9 cellular contexts compared by ENCODE assay signal in the genomic region with DNA sequence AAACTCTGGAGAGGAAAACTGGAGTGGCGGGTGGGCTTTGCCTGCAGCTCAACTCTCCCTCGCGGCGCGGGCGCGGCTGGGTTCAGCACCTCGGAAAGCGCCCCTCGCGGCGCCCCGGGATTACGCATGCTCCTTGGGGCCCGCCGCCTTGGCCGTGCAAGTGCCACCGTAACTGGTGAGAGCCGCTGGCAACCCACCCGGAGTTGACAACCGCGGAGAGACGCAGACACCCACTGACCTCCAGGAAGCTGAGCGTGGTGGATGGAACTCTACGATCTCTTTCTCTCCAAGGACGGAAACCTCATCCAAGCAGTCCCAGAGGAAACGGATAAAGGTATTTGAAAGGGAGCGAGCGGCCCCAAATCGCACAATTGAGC. TPM values are rescaled to one million over a fixed set of nuclear protein-coding genes. Genes with fewer than 3 reads are reported as not detected.
A peak's percentile ranks its signal among the peaks of the same experiment; 100 is the strongest.
DNase-seq lines count a peak whose midpoint lies in the region; ATAC-seq and TF ChIP-seq lines count a peak whose summit lies in the region.
"Had no signal": no experiment of that assay in that cellular context is flagged by ENCODE, and none has a peak within 500 bp of the region (broad histone marks: within the 10 kb centered on the region; RNA-seq: fewer than 3 reads in every experiment).

No MANE protein-coding gene starts in this region.

- H4K20me1 ChIP-seq in MM.1S (ENCODE audit: insufficient read depth, low read length): no peaks in the 10 kb centered on the region
- H4K20me1 ChIP-seq: BLaER1 treated with 17β-estradiol and CSF1 and Interleukin-3, amounts not matched to agents 10 nM and 100 nM had no signal

- H3K9ac ChIP-seq in MM.1S (ENCODE audit: low read length): no peak overlapping the region
- H3K9ac ChIP-seq: BLaER1 treated with 17β-estradiol and CSF1 and Interleukin-3, amounts not matched to agents 10 nM and 100 nM had no signal

- H3K36me3 ChIP-seq in MM.1S (replicated peaks; ENCODE audit: insufficient read depth, low read length) (no peaks in the 10 kb centered on the region), upper lobe of right lung (no peaks in the 10 kb centered on the region)
- H3K36me3 ChIP-seq: BLaER1 treated with 17β-estradiol and CSF1 and Interleukin-3, amounts not matched to agents 10 nM and 100 nM had no signal

- intact Hi-C loops in upper lobe of right lung (cut with DNase I): loop anchor here (5.0 kb wide), 1 partner anchor 499 kb away; no protein-coding TSS in a partner anchor

- no peak overlapping the region for H3K27ac Mint-ChIP-seq in neural crest cell (ENCODE audit: unreplicated experiment)

- peaks cover 59% of the 10 kb centered on the region for H3K27me3 Mint-ChIP-seq in neural crest cell (ENCODE audit: low read depth)

- H3K27ac ChIP-seq in MM.1S (ENCODE audit: low read length): no peak overlapping the region
- no peak overlapping the region for H3K27ac ChIP-seq in upper lobe of right lung
- H3K27ac ChIP-seq: BLaER1 treated with 17β-estradiol and CSF1 and Interleukin-3, amounts not matched to agents 10 nM and 100 nM had no signal

- H3K36me3 Mint-ChIP-seq in neural crest cell (ENCODE audit: low read depth): no peaks in the 10 kb centered on the region

- no peak overlapping the region for H3K4me3 ChIP-seq in MM.1S (ENCODE audit: low read length)
- H3K4me3 ChIP-seq in fibroblast of the aortic adventitia (ENCODE audit: low read depth, low read length): peak overlapping the region; percentile 72
- peak overlapping the region; percentile 28 for H3K4me3 ChIP-seq in upper lobe of right lung
- H3K4me3 ChIP-seq: BLaER1 treated with 17β-estradiol and CSF1 and Interleukin-3, amounts not matched to agents 10 nM and 100 nM had no signal

- peak overlapping the region; percentile 87 for H3K4me3 Mint-ChIP-seq in neural crest cell

- H3K79me2 ChIP-seq in MM.1S (ENCODE audit: low read length): no peaks in the 10 kb centered on the region

- H3K4me2 ChIP-seq in MM.1S (ENCODE audit: low read depth, low read length): no peak overlapping the region

- no peaks in the 10 kb centered on the region for H3K9me3 Mint-ChIP-seq in neural crest cell

- ATAC-seq in upper lobe of right lung: peak; percentile 70

- H3K27me3 ChIP-seq in MM.1S (replicated peaks; ENCODE audit: insufficient read depth, low read length) (no peaks in the 10 kb centered on the region), upper lobe of right lung (peaks cover 55% of the 10 kb centered on the region)

- peaks cover 13% of the 10 kb centered on the region for H3K4me1 ChIP-seq in MM.1S (ENCODE audit: low read length)
- peaks cover 10% of the 10 kb centered on the region for H3K4me1 ChIP-seq in upper lobe of right lung

- no peak for TF ChIP-seq CTCF in MM.1S (IDR thresholded peaks at IDR 0.05; ENCODE audit: low read length)
- TF ChIP-seq CTCF in fibroblast of the aortic adventitia (IDR thresholded peaks at IDR 0.05; ENCODE audit: insufficient read depth, low read length): peak; percentile 23
- TF ChIP-seq CTCF in neural crest cell (conservative IDR thresholded peaks at IDR 0.05): peak; percentile 53
- peak; percentile 19 for TF ChIP-seq CTCF in upper lobe of right lung (IDR thresholded peaks at IDR 0.05)

- H3K9me2 ChIP-seq in MM.1S (replicated peaks; ENCODE audit: insufficient read depth, low read length): no peaks in the 10 kb centered on the region

- H3K4me1 Mint-ChIP-seq in neural crest cell: peaks cover 10% of the 10 kb centered on the region

- H3F3A ChIP-seq in MM.1S (ENCODE audit: insufficient read depth, low read length): no peaks in the 10 kb centered on the region

- no peak overlapping the region for H2AFZ ChIP-seq in MM.1S (ENCODE audit: low read length)

- DNase-seq in DMS53 (lab: John Stamatoyannopoulos, UW): peak; percentile 15
- DNase-seq in DMS53 treated with DMSO at 0.1 percent for 48 hours (lab: John Stamatoyannopoulos, UW; ENCODE audit: unreplicated experiment): no peak
- peak; percentile 21 for DNase-seq in MM.1S
- peak; percentile 20 for DNase-seq in activated T-cell treated with anti-CD3 and anti-CD28 coated beads for 24 hours (ENCODE audit: low read depth)
- peak; percentile 61 for DNase-seq in fibroblast of the aortic adventitia (ENCODE audit: low read depth)
- DNase-seq in neural crest cell (ENCODE audit: low read depth, low spot score): peak; percentile 86
- peak; percentile 73 for DNase-seq in upper lobe of right lung
- no peak for DNase-seq in SIG-M5 treated with dmso at 0.1 percent for 504 hours (lab: John Stamatoyannopoulos, UW; ENCODE audit: unreplicated experiment)

- H3K9me3 ChIP-seq in MM.1S (replicated peaks; ENCODE audit: insufficient read depth, low read length) (no peaks in the 10 kb centered on the region), upper lobe of right lung (no peaks in the 10 kb centered on the region)

RNA-seq across cellular contexts. Expression of a gene that starts 0.2 kb away (rescaled TPM):
- total RNA-seq in fibroblast of the aortic adventitia (ENCODE audit: low replicate concordance): not detected in 2 replicates
- total RNA-seq in neural crest cell: 0.12 TPM in 1 of 2 replicates, not detected in the other
- total RNA-seq in upper lobe of right lung: not detected

RNA-seq across cellular contexts. Expression of a gene that starts 44.2 kb away (rescaled TPM):
- 13.0 and 21.8 TPM in 2 replicates for total RNA-seq in fibroblast of the aortic adventitia (ENCODE audit: low replicate concordance)
- 10.4 and 10.8 TPM in 2 replicates for total RNA-seq in neural crest cell
- 11.2 TPM for total RNA-seq in upper lobe of right lung

RNA-seq across cellular contexts. Expression of a gene that starts 48.5 kb away (rescaled TPM):
- 0.09 TPM in 1 of 2 replicates, not detected in the other for total RNA-seq in fibroblast of the aortic adventitia (ENCODE audit: low replicate concordance)
- 0.36 and 1.3 TPM in 2 replicates for total RNA-seq in neural crest cell
- total RNA-seq in upper lobe of right lung: not detected

Comparison
In these comparisons a context has a peak if more than half of its experiments do, and no peak if none do; other contexts are left out.
1. DNase-seq: peak in DMS53 (single experiment), MM.1S (single experiment), activated T-cell treated with anti-CD3 and anti-CD28 coated beads for 24 hours (single experiment), fibroblast of the aortic adventitia (single experiment), neural crest cell (single experiment) and upper lobe of right lung (single experiment); none in DMS53 treated with DMSO at 0.1 percent for 48 hours (single experiment) and SIG-M5 treated with dmso at 0.1 percent for 504 hours (single experiment).